ENCODE assay signal across 9 cellular contexts in genomic region chr5:32076699-32077695, GRCh38.
DNase-seq lines count a peak whose midpoint lies in the region; ATAC-seq and TF ChIP-seq lines count a peak whose summit lies in the region.
"Had no signal": no experiment of that assay in that cellular context is flagged by ENCODE, and none has a peak within 500 bp of the region (broad histone marks: within the 10 kb centered on the region; RNA-seq: fewer than 3 reads in every experiment).

No MANE protein-coding gene starts in this region.

- DNase-seq in DMS114 treated with DMSO at 0.1 percent for 48 hours (lab: John Stamatoyannopoulos, UW; ENCODE audit: unreplicated experiment) (peak; percentile 24), HCEC 1CT (peak; percentile 47), NCI-H446 (lab: John Stamatoyannopoulos, UW) (peak; percentile 51 to 67), glutamatergic neuron (peak; percentile 44), retinal pigment epithelial cell (ENCODE audit: low read depth) (peak; percentile 16)
- peak; percentile 69 for DNase-seq in activated CD8-positive, alpha-beta T cell treated with anti-CD3 and anti-CD28 coated beads for 36 hours
- DNase-seq: activated B cell treated with CpG ODN at 0.5 μM for 24 hours had no signal

- peak; percentile 85 for TF ChIP-seq CTCF in activated CD8-positive, alpha-beta T cell treated with anti-CD3 and anti-CD28 coated beads for 36 hours (IDR thresholded peaks at IDR 0.05)
- TF ChIP-seq CTCF in glutamatergic neuron (IDR thresholded peaks at IDR 0.05; ENCODE audit: partially characterized antibody, unreplicated experiment) (peak; percentile 58), retinal pigment epithelial cell (conservative IDR thresholded peaks at IDR 0.05; ENCODE audit: low read depth, low read length) (peak; percentile 72)

- H3K4me3 ChIP-seq in retinal pigment epithelial cell (ENCODE audit: low read length) = no peak overlapping the region

- intact Hi-C loops in activated CD8-positive, alpha-beta T cell treated with anti-CD3 and anti-CD28 coated beads for 36 hours (cut with micrococcal nuclease) = loop anchor here (5.0 kb wide), 2 partner anchors 250 to 495 kb away; no protein-coding TSS in a partner anchor

- POLR2A ChIA-PET in activated CD8-positive, alpha-beta T cell treated with anti-CD3 and anti-CD28 coated beads for 36 hours (lab: Charles Lee) = no interaction called here

- H3K4me3 Mint-ChIP-seq in activated CD8-positive, alpha-beta T cell treated with anti-CD3 and anti-CD28 coated beads for 36 hours = no peak overlapping the region
- no peak overlapping the region for H3K4me3 Mint-ChIP-seq in glutamatergic neuron (ENCODE audit: unreplicated experiment)
- H3K4me3 Mint-ChIP-seq: activated B cell treated with CpG ODN at 0.5 μM for 24 hours had no signal

- CTCF ChIA-PET in activated CD8-positive, alpha-beta T cell treated with anti-CD3 and anti-CD28 coated beads for 36 hours (lab: Charles Lee) = interaction anchor here (0.7 to 4.4 kb wide), 46 partner anchors 8 to 539 kb away, joined by 3 to 40 read pairs (median 4); partner anchors contain the start of gene PDZD2

- ATAC-seq in activated CD8-positive, alpha-beta T cell treated with anti-CD3 and anti-CD28 coated beads for 36 hours = no peak
- ATAC-seq in GM19455 (IDR thresholded peaks at IDR 0.05; ENCODE audit: unreplicated experiment) = no peak
- no peak for ATAC-seq in HG03135 (IDR thresholded peaks at IDR 0.05; ENCODE audit: unreplicated experiment)

- H3K27me3 Mint-ChIP-seq in activated CD8-positive, alpha-beta T cell treated with anti-CD3 and anti-CD28 coated beads for 36 hours = no peaks in the 10 kb centered on the region
- no peaks in the 10 kb centered on the region for H3K27me3 Mint-ChIP-seq in glutamatergic neuron (ENCODE audit: unreplicated experiment)
- H3K27me3 Mint-ChIP-seq: activated B cell treated with CpG ODN at 0.5 μM for 24 hours had no signal

- H3K27ac Mint-ChIP-seq in activated CD8-positive, alpha-beta T cell treated with anti-CD3 and anti-CD28 coated beads for 36 hours = no peak overlapping the region
- H3K27ac Mint-ChIP-seq in glutamatergic neuron (ENCODE audit: unreplicated experiment) = no peak overlapping the region
- H3K27ac Mint-ChIP-seq: activated B cell treated with CpG ODN at 0.5 μM for 24 hours had no signal

- no peaks in the 10 kb centered on the region for H3K36me3 Mint-ChIP-seq in activated CD8-positive, alpha-beta T cell treated with anti-CD3 and anti-CD28 coated beads for 36 hours (ENCODE audit: low read depth)
- peaks cover 6% of the 10 kb centered on the region for H3K36me3 Mint-ChIP-seq in glutamatergic neuron (ENCODE audit: unreplicated experiment)

- H3K4me1 Mint-ChIP-seq in activated CD8-positive, alpha-beta T cell treated with anti-CD3 and anti-CD28 coated beads for 36 hours (ENCODE audit: low read depth) = no peaks in the 10 kb centered on the region
- no peaks in the 10 kb centered on the region for H3K4me1 Mint-ChIP-seq in glutamatergic neuron (ENCODE audit: low read depth, unreplicated experiment)
- H3K4me1 Mint-ChIP-seq: activated B cell treated with CpG ODN at 0.5 μM for 24 hours had no signal

- no peaks in the 10 kb centered on the region for H3K9me3 Mint-ChIP-seq in activated CD8-positive, alpha-beta T cell treated with anti-CD3 and anti-CD28 coated beads for 36 hours
- H3K9me3 Mint-ChIP-seq in glutamatergic neuron (ENCODE audit: unreplicated experiment) = no peaks in the 10 kb centered on the region
- H3K9me3 Mint-ChIP-seq: activated B cell treated with CpG ODN at 0.5 μM for 24 hours had no signal

Comparison
In these comparisons a context has a peak if more than half of its experiments do, and no peak if none do; other contexts are left out.
1. DNase-seq: peak in every context shown above with its lines; median percentile 69 in activated CD8-positive, alpha-beta T cell treated with anti-CD3 and anti-CD28 coated beads for 36 hours; 59 in NCI-H446; 47 in HCEC 1CT; 44 in glutamatergic neuron; 24 in DMS114 treated with DMSO at 0.1 percent for 48 hours; 16 in retinal pigment epithelial cell.